Comparison of ENCODE assay signal across 1 cellular context in the genomic region with DNA sequence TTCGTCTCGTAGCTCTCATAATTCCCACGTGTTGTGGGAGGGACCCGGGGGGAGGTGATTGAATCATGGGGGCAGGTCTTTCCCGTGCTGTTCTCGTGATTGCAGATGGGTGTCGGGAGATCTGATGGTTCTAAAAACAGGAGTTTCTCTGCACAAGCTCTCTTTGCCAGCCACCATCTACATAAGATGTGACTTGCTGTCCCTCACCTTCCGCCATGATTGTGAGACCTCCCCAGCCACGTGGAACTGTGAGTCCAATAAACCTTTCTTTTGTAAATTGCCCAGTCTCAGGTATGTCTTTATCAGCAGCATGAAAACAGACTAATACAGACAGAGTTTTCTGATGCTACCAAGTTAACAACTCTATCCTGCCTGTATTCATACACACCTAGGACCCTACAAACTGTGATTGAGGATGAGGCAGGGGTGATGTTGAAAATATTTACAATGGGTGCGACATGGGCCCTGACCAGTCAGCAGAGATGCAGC.
A peak's percentile ranks its signal among the peaks of the same experiment; 100 is the strongest.
TF ChIP-seq lines count a peak whose summit lies in the region.

No MANE protein-coding gene starts in this region.

TF ChIP-seq in HepG2, 621 proteins besides CTCF, POLR2A, EP300 and RAD21 (continued from another document and continues in another):
- TF ChIP-seq, protein P1, sequence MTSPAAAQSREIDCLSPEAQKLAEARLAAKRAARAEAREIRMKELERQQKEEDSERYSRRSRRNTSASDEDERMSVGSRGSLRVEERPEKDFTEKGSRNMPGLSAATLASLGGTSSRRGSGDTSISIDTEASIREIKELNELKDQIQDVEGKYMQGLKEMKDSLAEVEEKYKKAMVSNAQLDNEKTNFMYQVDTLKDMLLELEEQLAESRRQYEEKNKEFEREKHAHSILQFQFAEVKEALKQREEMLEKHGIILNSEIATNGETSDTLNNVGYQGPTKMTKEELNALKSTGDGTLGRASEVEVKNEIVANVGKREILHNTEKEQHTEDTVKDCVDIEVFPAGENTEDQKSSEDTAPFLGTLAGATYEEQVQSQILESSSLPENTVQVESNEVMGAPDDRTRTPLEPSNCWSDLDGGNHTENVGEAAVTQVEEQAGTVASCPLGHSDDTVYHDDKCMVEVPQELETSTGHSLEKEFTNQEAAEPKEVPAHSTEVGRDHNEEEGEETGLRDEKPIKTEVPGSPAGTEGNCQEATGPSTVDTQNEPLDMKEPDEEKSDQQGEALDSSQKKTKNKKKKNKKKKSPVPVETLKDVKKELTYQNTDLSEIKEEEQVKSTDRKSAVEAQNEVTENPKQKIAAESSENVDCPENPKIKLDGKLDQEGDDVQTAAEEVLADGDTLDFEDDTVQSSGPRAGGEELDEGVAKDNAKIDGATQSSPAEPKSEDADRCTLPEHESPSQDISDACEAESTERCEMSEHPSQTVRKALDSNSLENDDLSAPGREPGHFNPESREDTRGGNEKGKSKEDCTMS (CRISPR knock-in tag; conservative IDR thresholded peaks at IDR 0.05) = no peak
- no peak for TF ChIP-seq RBM39 (IDR thresholded peaks at IDR 0.05; ENCODE audit: low read depth, low read length, poor library complexity, severe bottlenecking)
- TF ChIP-seq YEATS2 (CRISPR knock-in tag; IDR thresholded peaks at IDR 0.05; ENCODE audit: borderline replicate concordance) = peak; percentile 16; the same call in 1 of the 2 replicates
- TF ChIP-seq, protein P2, sequence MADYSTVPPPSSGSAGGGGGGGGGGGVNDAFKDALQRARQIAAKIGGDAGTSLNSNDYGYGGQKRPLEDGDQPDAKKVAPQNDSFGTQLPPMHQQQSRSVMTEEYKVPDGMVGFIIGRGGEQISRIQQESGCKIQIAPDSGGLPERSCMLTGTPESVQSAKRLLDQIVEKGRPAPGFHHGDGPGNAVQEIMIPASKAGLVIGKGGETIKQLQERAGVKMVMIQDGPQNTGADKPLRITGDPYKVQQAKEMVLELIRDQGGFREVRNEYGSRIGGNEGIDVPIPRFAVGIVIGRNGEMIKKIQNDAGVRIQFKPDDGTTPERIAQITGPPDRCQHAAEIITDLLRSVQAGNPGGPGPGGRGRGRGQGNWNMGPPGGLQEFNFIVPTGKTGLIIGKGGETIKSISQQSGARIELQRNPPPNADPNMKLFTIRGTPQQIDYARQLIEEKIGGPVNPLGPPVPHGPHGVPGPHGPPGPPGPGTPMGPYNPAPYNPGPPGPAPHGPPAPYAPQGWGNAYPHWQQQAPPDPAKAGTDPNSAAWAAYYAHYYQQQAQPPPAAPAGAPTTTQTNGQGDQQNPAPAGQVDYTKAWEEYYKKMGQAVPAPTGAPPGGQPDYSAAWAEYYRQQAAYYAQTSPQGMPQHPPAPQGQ (CRISPR knock-in tag; IDR thresholded peaks at IDR 0.05; ENCODE audit: borderline replicate concordance) = peak; percentile 20; the same call in 1 of the 2 replicates
- no peak for TF ChIP-seq TRIM22 (IDR thresholded peaks at IDR 0.05)
- TF ChIP-seq FOXP1 (IDR thresholded peaks at IDR 0.05) = no peak
- TF ChIP-seq FOXP1 (CRISPR knock-in tag; IDR thresholded peaks at IDR 0.05) = no peak
- no peak for TF ChIP-seq HHEX (CRISPR knock-in tag; IDR thresholded peaks at IDR 0.05)
- no peak for TF ChIP-seq MED13 (CRISPR knock-in tag; IDR thresholded peaks at IDR 0.05)
- TF ChIP-seq, protein P3, sequence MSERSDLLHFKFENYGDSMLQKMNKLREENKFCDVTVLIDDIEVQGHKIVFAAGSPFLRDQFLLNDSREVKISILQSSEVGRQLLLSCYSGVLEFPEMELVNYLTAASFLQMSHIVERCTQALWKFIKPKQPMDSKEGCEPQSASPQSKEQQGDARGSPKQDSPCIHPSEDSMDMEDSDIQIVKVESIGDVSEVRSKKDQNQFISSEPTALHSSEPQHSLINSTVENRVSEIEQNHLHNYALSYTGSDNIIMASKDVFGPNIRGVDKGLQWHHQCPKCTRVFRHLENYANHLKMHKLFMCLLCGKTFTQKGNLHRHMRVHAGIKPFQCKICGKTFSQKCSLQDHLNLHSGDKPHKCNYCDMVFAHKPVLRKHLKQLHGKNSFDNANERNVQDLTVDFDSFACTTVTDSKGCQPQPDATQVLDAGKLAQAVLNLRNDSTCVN (CRISPR knock-in tag; IDR thresholded peaks at IDR 0.05; ENCODE audit: borderline replicate concordance) = no peak
- TF ChIP-seq TAF15 (IDR thresholded peaks at IDR 0.05; ENCODE audit: low read depth, low read length, poor library complexity, severe bottlenecking) = no peak
- TF ChIP-seq SRY (CRISPR knock-in tag; IDR thresholded peaks at IDR 0.05) = no peak
- no peak for TF ChIP-seq ADNP (CRISPR knock-in tag; IDR thresholded peaks at IDR 0.05)
- TF ChIP-seq ZNF232 (CRISPR knock-in tag; IDR thresholded peaks at IDR 0.05; ENCODE audit: borderline replicate concordance) = no peak
- TF ChIP-seq, protein P4, sequence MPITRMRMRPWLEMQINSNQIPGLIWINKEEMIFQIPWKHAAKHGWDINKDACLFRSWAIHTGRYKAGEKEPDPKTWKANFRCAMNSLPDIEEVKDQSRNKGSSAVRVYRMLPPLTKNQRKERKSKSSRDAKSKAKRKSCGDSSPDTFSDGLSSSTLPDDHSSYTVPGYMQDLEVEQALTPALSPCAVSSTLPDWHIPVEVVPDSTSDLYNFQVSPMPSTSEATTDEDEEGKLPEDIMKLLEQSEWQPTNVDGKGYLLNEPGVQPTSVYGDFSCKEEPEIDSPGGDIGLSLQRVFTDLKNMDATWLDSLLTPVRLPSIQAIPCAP (CRISPR knock-in tag; IDR thresholded peaks at IDR 0.05; ENCODE audit: low read depth) = no peak
- no peak for TF ChIP-seq GZF1 (CRISPR knock-in tag; IDR thresholded peaks at IDR 0.05)
- TF ChIP-seq SOX5 (CRISPR knock-in tag; IDR thresholded peaks at IDR 0.05; ENCODE audit: borderline replicate concordance) = no peak
- TF ChIP-seq KMT2A (CRISPR knock-in tag; IDR thresholded peaks at IDR 0.05) = no peak
- TF ChIP-seq HDAC2 (CRISPR knock-in tag; IDR thresholded peaks at IDR 0.05) = no peak; the same call in 1 of the 2 replicates
- no peak for TF ChIP-seq ZNF264 (CRISPR knock-in tag; IDR thresholded peaks at IDR 0.05)
- no peak for TF ChIP-seq FOXA1 (IDR thresholded peaks at IDR 0.05)
- TF ChIP-seq FOXA1 (CRISPR knock-in tag; IDR thresholded peaks at IDR 0.05) = 0 out of 2 replicates have a peak, but pooled peaks have one; percentile 2
- 0 out of 2 replicates have a peak, but pooled peaks have one; percentile 59 for TF ChIP-seq ZNF614 (CRISPR knock-in tag; IDR thresholded peaks at IDR 0.05; ENCODE audit: borderline replicate concordance)
- no peak for TF ChIP-seq NFE2L2 (IDR thresholded peaks at IDR 0.05; ENCODE audit: low read length)
- no peak for TF ChIP-seq ZNF235 (CRISPR knock-in tag; IDR thresholded peaks at IDR 0.05; ENCODE audit: borderline replicate concordance)
- TF ChIP-seq ZBED4 (CRISPR knock-in tag; IDR thresholded peaks at IDR 0.05; ENCODE audit: borderline replicate concordance) = no peak
- no peak for TF ChIP-seq SNAI1 (CRISPR knock-in tag; IDR thresholded peaks at IDR 0.05; ENCODE audit: borderline replicate concordance)
- no peak for TF ChIP-seq MLLT10 (CRISPR knock-in tag; IDR thresholded peaks at IDR 0.05)
- TF ChIP-seq RBM22 (optimal IDR thresholded peaks at IDR 0.05; ENCODE audit: low read length) = peak; percentile 98
- no peak for TF ChIP-seq KLF15 (CRISPR knock-in tag; IDR thresholded peaks at IDR 0.05; ENCODE audit: borderline replicate concordance)
- no peak for TF ChIP-seq NKX3-1 (CRISPR knock-in tag; IDR thresholded peaks at IDR 0.05)
- no peak for TF ChIP-seq KLF9 (CRISPR knock-in tag; IDR thresholded peaks at IDR 0.05; ENCODE audit: low read depth)
- no peak for TF ChIP-seq ZSCAN12 (CRISPR knock-in tag; IDR thresholded peaks at IDR 0.05)
- TF ChIP-seq ZNF850 (CRISPR knock-in tag; conservative IDR thresholded peaks at IDR 0.05) = no peak
- peak; percentile 47 for TF ChIP-seq POLR2AphosphoS5 (IDR thresholded peaks at IDR 0.05; ENCODE audit: low read depth, low read length)
- no peak for TF ChIP-seq FOSL1 (CRISPR knock-in tag; IDR thresholded peaks at IDR 0.05; ENCODE audit: borderline replicate concordance)
- no peak for TF ChIP-seq ZNF777 (CRISPR knock-in tag; IDR thresholded peaks at IDR 0.05)
- peak; percentile 68; the same call in 1 of the 2 replicates for TF ChIP-seq REPIN1 (CRISPR knock-in tag; IDR thresholded peaks at IDR 0.05; ENCODE audit: borderline replicate concordance, low read depth)
- TF ChIP-seq, protein P5, sequence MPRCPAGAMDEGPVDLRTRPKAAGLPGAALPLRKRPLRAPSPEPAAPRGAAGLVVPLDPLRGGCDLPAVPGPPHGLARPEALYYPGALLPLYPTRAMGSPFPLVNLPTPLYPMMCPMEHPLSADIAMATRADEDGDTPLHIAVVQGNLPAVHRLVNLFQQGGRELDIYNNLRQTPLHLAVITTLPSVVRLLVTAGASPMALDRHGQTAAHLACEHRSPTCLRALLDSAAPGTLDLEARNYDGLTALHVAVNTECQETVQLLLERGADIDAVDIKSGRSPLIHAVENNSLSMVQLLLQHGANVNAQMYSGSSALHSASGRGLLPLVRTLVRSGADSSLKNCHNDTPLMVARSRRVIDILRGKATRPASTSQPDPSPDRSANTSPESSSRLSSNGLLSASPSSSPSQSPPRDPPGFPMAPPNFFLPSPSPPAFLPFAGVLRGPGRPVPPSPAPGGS (CRISPR knock-in tag; IDR thresholded peaks at IDR 0.05) = no peak
- TF ChIP-seq ELF4 (CRISPR knock-in tag; IDR thresholded peaks at IDR 0.05; ENCODE audit: borderline replicate concordance) = no peak
- TF ChIP-seq TCF7L2 (IDR thresholded peaks at IDR 0.05; ENCODE audit: low read depth, low read length) = no peak
- TF ChIP-seq NFE2 (CRISPR knock-in tag; IDR thresholded peaks at IDR 0.05) = no peak
- TF ChIP-seq MNT (IDR thresholded peaks at IDR 0.05) = peak; percentile 25; the same call in 1 of the 2 replicates
- TF ChIP-seq LCORL (IDR thresholded peaks at IDR 0.05) = no peak
- no peak for TF ChIP-seq LCORL (CRISPR knock-in tag; IDR thresholded peaks at IDR 0.05)
- peak; percentile 37; the same call in 1 of the 2 replicates for TF ChIP-seq ZNF331 (CRISPR knock-in tag; IDR thresholded peaks at IDR 0.05)
- TF ChIP-seq MED8 (CRISPR knock-in tag; IDR thresholded peaks at IDR 0.05; ENCODE audit: insufficient replicate concordance) = no peak
- 0 out of 2 replicates have a peak, but pooled peaks have one; percentile 41 for TF ChIP-seq THRA (CRISPR knock-in tag; IDR thresholded peaks at IDR 0.05; ENCODE audit: borderline replicate concordance)
- peak; percentile 45; the same call in 1 of the 2 replicates for TF ChIP-seq SALL1 (CRISPR knock-in tag; IDR thresholded peaks at IDR 0.05)
- TF ChIP-seq ATM (IDR thresholded peaks at IDR 0.05; ENCODE audit: borderline replicate concordance) = no peak
- TF ChIP-seq NONO (IDR thresholded peaks at IDR 0.05) = no peak
- peak; percentile 38 for TF ChIP-seq NONO (CRISPR knock-in tag; conservative IDR thresholded peaks at IDR 0.05)
